Comparison of ENCODE assay signal across 11 cellular contexts in genomic region chr7:123883154-123883553, GRCh38. TPM values are rescaled to one million over a fixed set of nuclear protein-coding genes. Genes with fewer than 3 reads are reported as not detected.
"Had no signal": no experiment of that assay in that cellular context is flagged by ENCODE, and none has a peak within 500 bp of the region (broad histone marks: within the 10 kb centered on the region; RNA-seq: fewer than 3 reads in every experiment).

No MANE protein-coding gene starts in this region.

- H3K36me3 ChIP-seq: HAP-1 had no signal

- DNase-seq: GM23248, GOT3, H7, IMR-90, KG1 had no signal

- H3K9me3 ChIP-seq: HAP-1 had no signal

- H3K27ac ChIP-seq: GM23248, HL-60 had no signal

- H3K4me1 ChIP-seq: HAP-1 had no signal

- H3K4me3 ChIP-seq: GM23248, HAP-1, K562 had no signal

- ATAC-seq: HCT116, K562 had no signal

- FAIRE-seq: K562 had no signal

RNA-seq across cellular contexts. Expression of gene HYAL4, which starts 38.2 kb away (rescaled TPM):
- total RNA-seq: GM23248, H7, IMR-90, K562 had no signal
- polyA plus RNA-seq: GM23248, IMR-90, K562 had no signal

RNA-seq across cellular contexts. Expression of gene SPAM1, which starts 41.9 kb away (rescaled TPM):
- total RNA-seq: GM23248, H4, H7, HT1080, IMR-90, K562 had no signal
- polyA plus RNA-seq: GM23248, IMR-90, K562 had no signal
